15 cellular contexts compared by ENCODE assay signal in the genomic region with DNA sequence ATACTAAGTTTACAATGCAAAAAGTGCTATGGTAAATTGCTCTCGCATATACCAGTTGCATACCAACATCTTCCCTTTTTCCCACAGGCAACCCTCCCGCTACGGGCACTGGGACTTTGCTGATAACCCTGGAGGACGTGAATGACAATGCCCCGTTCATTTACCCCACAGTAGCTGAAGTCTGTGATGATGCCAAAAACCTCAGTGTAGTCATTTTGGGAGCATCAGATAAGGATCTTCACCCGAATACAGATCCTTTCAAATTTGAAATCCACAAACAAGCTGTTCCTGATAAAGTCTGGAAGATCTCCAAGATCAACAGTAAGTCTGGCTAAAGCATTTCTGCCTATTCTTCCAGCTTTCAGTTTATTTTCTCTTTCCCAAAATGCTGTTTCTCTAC. TPM values are rescaled to one million over a fixed set of nuclear protein-coding genes. Genes with fewer than 3 reads are reported as not detected.
DNase-seq lines count a peak whose midpoint lies in the region; ATAC-seq and TF ChIP-seq lines count a peak whose summit lies in the region.
"Had no signal": no experiment of that assay in that cellular context is flagged by ENCODE, and none has a peak within 500 bp of the region (broad histone marks: within the 10 kb centered on the region; RNA-seq: fewer than 3 reads in every experiment).

No MANE protein-coding gene starts in this region.

- H2BK15ac ChIP-seq in neuronal stem cell (ENCODE audit: low read length) = no peak overlapping the region

- DNase-seq in AG09309 (ENCODE audit: low read depth) (peak; percentile 52), LNCaP clone FGC (ENCODE audit: low read depth) (peak; percentile 48), fibroblast of gingiva (ENCODE audit: low read depth) (peak; percentile 14), myocyte (ENCODE audit: low read depth) (peak; percentile 3), GM19238 (ENCODE audit: insufficient read length, low spot score) (no peak), neuronal stem cell (ENCODE audit: low spot score) (no peak), progenitor cell of endocrine pancreas (ENCODE audit: low spot score, unreplicated experiment) (no peak)
- DNase-seq: activated CD4-positive, alpha-beta T cell treated with anti-CD3 and anti-CD28 coated beads for 4 hours; C1 segment of cervical spinal cord; esophagus squamous epithelium; T-helper 1 cell had no signal

- H2AFZ ChIP-seq in neuronal stem cell (ENCODE audit: low read length) = no peak overlapping the region

- no peaks in the 10 kb centered on the region for H3K4me1 Mint-ChIP-seq in progenitor cell of endocrine pancreas (ENCODE audit: low read depth)

- H2BK120ac ChIP-seq in neuronal stem cell (ENCODE audit: low read depth, low read length) = no peak overlapping the region

- no peak overlapping the region for H3K14ac ChIP-seq in neuronal stem cell (ENCODE audit: low read length)

- no peak for TF ChIP-seq CTCF in AG09309 (IDR thresholded peaks at IDR 0.05; ENCODE audit: control insufficient read depth, insufficient read depth, low read depth, low read length, missing control alignments)
- no peak for TF ChIP-seq CTCF in LNCaP clone FGC (IDR thresholded peaks at IDR 0.05; ENCODE audit: control insufficient read depth, extremely low read depth, insufficient read depth)
- TF ChIP-seq CTCF in progenitor cell of endocrine pancreas (IDR thresholded peaks at IDR 0.05; ENCODE audit: unreplicated experiment) = no peak

- no peak overlapping the region for H4K8ac ChIP-seq in neuronal stem cell (ENCODE audit: low read depth, low read length)

- H3K4me2 ChIP-seq in neuronal stem cell (ENCODE audit: insufficient read depth, low read length, poor library complexity, severe bottlenecking) = no peak overlapping the region
- H3K4me2 ChIP-seq: KMS-11 had no signal

- H2BK5ac ChIP-seq in neuronal stem cell (ENCODE audit: low read length) = no peak overlapping the region

- H3K23ac ChIP-seq in neuronal stem cell (ENCODE audit: low read depth, low read length, poor library complexity) = no peak overlapping the region

- no peaks in the 10 kb centered on the region for H3K27me3 ChIP-seq in neuronal stem cell (ENCODE audit: control insufficient read depth in 3 of 3, insufficient read depth in 3 of 3, low read depth in 1 of 3, low read length in 3 of 3)
- H3K27me3 ChIP-seq: esophagus squamous epithelium had no signal

- H3K79me1 ChIP-seq in neuronal stem cell (ENCODE audit: low read depth, low read length) = no peaks in the 10 kb centered on the region

- H3K36me3 Mint-ChIP-seq in progenitor cell of endocrine pancreas (ENCODE audit: insufficient read depth) = no peaks in the 10 kb centered on the region

- no peak overlapping the region for H3K27ac ChIP-seq in neuronal stem cell (replicated peaks; ENCODE audit: low read length)
- H3K27ac ChIP-seq: esophagus squamous epithelium, KMS-11 had no signal

- no peak overlapping the region for H3K27ac Mint-ChIP-seq in progenitor cell of endocrine pancreas
- H3K27ac Mint-ChIP-seq: activated T-helper 1 cell treated with anti-CD3 and anti-CD28 coated beads, Interleukin-12 subunit alpha, Interleukin-12 subunit beta, Interleukin-2, Interleukin-4 antibody, amounts not matched to agents 30 ng/mL and 10 ng/mL and 1 ng/mL, durations not matched to agents 14 hours and 24 hours and 36 hours had no signal

- no peak for ATAC-seq in GM18517 (IDR thresholded peaks at IDR 0.05; ENCODE audit: unreplicated experiment)

- WGBS in neuronal stem cell (ENCODE audit: extremely low coverage in 2 of 2, insufficient read length in 2 of 2, insufficient replicate concordance in 1 of 2), 2 donors = no CpG with 5 or more reads among the region's 6 CpGs

- H3K9me3 ChIP-seq in neuronal stem cell (replicated peaks in 1 of 2; ENCODE audit: control insufficient read depth in 2 of 2, insufficient read depth in 1 of 2, low read depth in 1 of 2, low read length in 2 of 2) = peaks cover 0 to under 1% of the 10 kb centered on the region in 2 donors
- H3K9me3 ChIP-seq: esophagus squamous epithelium had no signal

- H3K9me3 Mint-ChIP-seq in progenitor cell of endocrine pancreas (ENCODE audit: low read depth) = no peaks in the 10 kb centered on the region
- H3K9me3 Mint-ChIP-seq: activated T-helper 1 cell treated with anti-CD3 and anti-CD28 coated beads, Interleukin-12 subunit alpha, Interleukin-12 subunit beta, Interleukin-2, Interleukin-4 antibody, amounts not matched to agents 30 ng/mL and 10 ng/mL and 1 ng/mL, durations not matched to agents 14 hours and 24 hours and 36 hours; neural crest cell had no signal

- no peak overlapping the region for H2BK12ac ChIP-seq in neuronal stem cell (ENCODE audit: low read length)

- H3K4me3 ChIP-seq in AG09309 (ENCODE audit: control insufficient read depth, low read depth, low read length) = no peak overlapping the region
- no peak overlapping the region for H3K4me3 ChIP-seq in LNCaP clone FGC (ENCODE audit: low read depth, low read length)
- no peak overlapping the region for H3K4me3 ChIP-seq in neuronal stem cell (ENCODE audit: low read length in 2 of 2)
- H3K4me3 ChIP-seq: esophagus squamous epithelium had no signal

- no peak overlapping the region for H3K18ac ChIP-seq in neuronal stem cell (ENCODE audit: low read length)

- peaks cover 9 to 15% of the 10 kb centered on the region in 2 donors for H3K4me1 ChIP-seq in neuronal stem cell (ENCODE audit: control insufficient read depth in 2 of 2, insufficient read depth in 1 of 2, low read depth in 1 of 2, low read length in 2 of 2)

- H3K4ac ChIP-seq in neuronal stem cell (ENCODE audit: low read length) = no peak overlapping the region

- no peak overlapping the region for H3K4me3 Mint-ChIP-seq in progenitor cell of endocrine pancreas (ENCODE audit: low read depth)
- H3K4me3 Mint-ChIP-seq: activated T-helper 1 cell treated with anti-CD3 and anti-CD28 coated beads, Interleukin-12 subunit alpha, Interleukin-12 subunit beta, Interleukin-2, Interleukin-4 antibody, amounts not matched to agents 30 ng/mL and 10 ng/mL and 1 ng/mL, durations not matched to agents 14 hours and 24 hours and 36 hours; neural crest cell had no signal

- H3K27me3 Mint-ChIP-seq in progenitor cell of endocrine pancreas = peaks cover 7% of the 10 kb centered on the region

- no peaks in the 10 kb centered on the region for H3K36me3 ChIP-seq in neuronal stem cell (replicated peaks in 1 of 2; ENCODE audit: control insufficient read depth in 2 of 2, insufficient read depth in 2 of 2, low read length in 2 of 2)
- H3K36me3 ChIP-seq: esophagus squamous epithelium had no signal

- H2AK5ac ChIP-seq in neuronal stem cell (ENCODE audit: low read depth, low read length) = no peak overlapping the region

- no peak overlapping the region for H4K91ac ChIP-seq in neuronal stem cell (ENCODE audit: low read depth, low read length, poor library complexity)

- H3K9ac ChIP-seq in neuronal stem cell (ENCODE audit: low read depth, low read length, poor library complexity) = no peak overlapping the region
- H3K9ac ChIP-seq: KMS-11 had no signal

RNA-seq across cellular contexts. Expression of gene HSBP1, which starts 27.9 kb away (rescaled TPM):
- total RNA-seq in myocyte (16.1 and 25.5 TPM in 2 replicates), progenitor cell of endocrine pancreas (197 and 198 TPM in 2 replicates)
- 179 TPM for polyA plus RNA-seq in myocyte (2012)
- polyA plus RNA-seq in neuronal stem cell (2013, experiment 1 of 2) = 276 TPM
- polyA plus RNA-seq in neuronal stem cell (2013, experiment 2 of 2) = 269 TPM

Comparison
In these comparisons a context has a peak if more than half of its experiments do, and no peak if none do; other contexts are left out.
1. DNase-seq: peak in AG09309 (single experiment), LNCaP clone FGC (single experiment), fibroblast of gingiva (single experiment) and myocyte (single experiment); none in GM19238 (single experiment), neuronal stem cell (single experiment) and progenitor cell of endocrine pancreas (single experiment).